In the genomic region with DNA sequence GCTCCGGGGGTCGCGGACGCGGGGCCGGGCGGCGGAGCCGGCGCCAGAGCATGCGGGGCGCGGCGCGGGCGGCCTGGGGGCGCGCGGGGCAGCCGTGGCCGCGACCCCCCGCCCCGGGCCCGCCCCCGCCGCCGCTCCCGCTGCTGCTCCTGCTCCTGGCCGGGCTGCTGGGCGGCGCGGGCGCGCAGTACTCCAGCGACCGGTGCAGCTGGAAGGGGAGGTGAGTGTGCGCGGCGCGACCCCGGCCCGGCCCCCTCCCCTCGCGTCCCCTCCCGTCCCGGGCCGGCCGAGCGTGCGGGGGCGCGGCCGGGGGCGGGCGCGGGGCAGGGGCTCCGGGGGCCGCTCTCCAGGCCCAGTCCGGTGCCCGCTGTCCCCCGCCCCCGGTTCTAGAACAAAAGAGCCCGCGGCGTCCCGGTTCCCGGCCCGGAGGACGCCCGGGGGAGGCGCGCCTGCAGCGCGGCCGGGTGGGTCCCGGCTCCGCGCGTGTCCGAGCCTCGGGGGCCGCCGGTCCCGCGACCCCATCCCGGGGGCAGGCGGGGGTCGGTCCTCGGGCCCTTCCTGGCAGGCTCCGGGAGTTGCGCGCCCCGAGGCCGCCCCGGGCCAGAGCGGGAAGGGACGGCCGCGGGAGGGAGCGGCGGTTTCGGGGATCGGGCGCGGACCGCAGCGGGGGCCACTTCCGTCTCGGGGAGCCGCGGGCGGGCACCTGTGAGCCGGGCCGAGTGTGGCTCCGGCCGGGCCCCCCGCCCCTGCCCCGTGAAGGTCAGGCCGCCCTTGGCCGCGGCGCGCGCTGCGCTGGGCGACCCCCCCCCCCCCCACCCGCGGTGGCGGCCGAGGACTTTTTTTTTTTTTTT, we compare ENCODE assay signal across 8 cellular contexts. TPM values are rescaled to one million over a fixed set of nuclear protein-coding genes. Genes with fewer than 3 reads are reported as not detected.
DNase-seq lines count a peak whose midpoint lies in the region; ATAC-seq and TF ChIP-seq lines count a peak whose summit lies in the region.

No MANE protein-coding gene starts in this region.

- peaks cover 55% of the 10 kb centered on the region for H3K36me3 Mint-ChIP-seq in effector memory CD8-positive, alpha-beta T cell (ENCODE audit: insufficient read depth)

- no TSS peak for BruUV-seq in A673 (replicated peaks; lab: Mats Ljungman, UMichigan)

- CTCF ChIA-PET in A673 (lab: Charles Lee) = no interaction called here

- peaks cover 17% of the 10 kb centered on the region for H3K4me1 ChIP-seq in A673 (ENCODE audit: insufficient read depth, low read length, poor library complexity, severe bottlenecking)
- H3K4me1 ChIP-seq in adipocyte (ENCODE audit: control insufficient read depth, insufficient read depth, low read length) = peaks cover 46% of the 10 kb centered on the region
- H3K4me1 ChIP-seq in liver (ENCODE audit: control insufficient read depth in 4 of 4, insufficient read depth in 4 of 4, low read length in 3 of 4) = peaks cover 0 to 19% (median 8%) of the 10 kb centered on the region in 4 donors

- peak overlapping the region; percentile 57 for H3K4me3 ChIP-seq in A673 (ENCODE audit: low read depth, low read length, poor library complexity, severe bottlenecking)
- H3K4me3 ChIP-seq in H7 (ENCODE audit: insufficient read depth, low read depth, low read length) = peak overlapping the region; percentile 43
- H3K4me3 ChIP-seq in adipocyte (ENCODE audit: low read length) = peak overlapping the region; percentile 88
- peak overlapping the region in 2 of 3 donors; percentile 6 to 68 for H3K4me3 ChIP-seq in liver (ENCODE audit: low read depth in 1 of 3, low read length in 3 of 3)

- no peak overlapping the region for H3K27ac ChIP-seq in A673 (ENCODE audit: low read depth, low read length, poor library complexity, severe bottlenecking)
- peak overlapping the region in 1 of 2 donors; percentile 46 for H3K27ac ChIP-seq in liver (ENCODE audit: low read depth in 1 of 2, low read length in 2 of 2)

- H3K9me3 ChIP-seq in A673 (ENCODE audit: low read depth, low read length, poor library complexity, severe bottlenecking) (no peaks in the 10 kb centered on the region), adipocyte (ENCODE audit: control insufficient read depth, low read length) (no peaks in the 10 kb centered on the region), liver (ENCODE audit: control insufficient read depth in 4 of 4, low read length in 3 of 4) (no peaks in the 10 kb centered on the region)

- no peak for TF ChIP-seq CTCF in A673 (conservative IDR thresholded peaks at IDR 0.05; ENCODE audit: low read depth, low read length)
- TF ChIP-seq CTCF in liver (IDR thresholded peaks at IDR 0.05; ENCODE audit: low read depth, low read length, missing input control) = no peak

- peaks cover 31 to 38% of the 10 kb centered on the region in 2 donors for H3K4me1 Mint-ChIP-seq in effector memory CD8-positive, alpha-beta T cell (ENCODE audit: low read depth in 2 of 2)

- no peak for TF ChIP-seq RAD21 in liver (IDR thresholded peaks at IDR 0.05)

- intact Hi-C loops in A673 (cut with micrococcal nuclease; ENCODE audit: unreplicated experiment) = no loop called here

- no peaks in the 10 kb centered on the region for H3K27me3 Mint-ChIP-seq in effector memory CD8-positive, alpha-beta T cell

- DNase-seq in A673 (ENCODE audit: low spot score) = no peak
- DNase-seq in H7 = peak; percentile 88
- peak; percentile 56 for DNase-seq in adipocyte (ENCODE audit: low read depth)
- DNase-seq in SIG-M5 (lab: John Stamatoyannopoulos, UW) = no peak
- DNase-seq in mesenteric fat pad (ENCODE audit: low spot score) = no peak
- no peak for DNase-seq in AG08395 (ENCODE audit: low spot score)
- DNase-seq in effector memory CD8-positive, alpha-beta T cell = no peak

- H3K9ac ChIP-seq in adipocyte (ENCODE audit: low read length) (peak overlapping the region; percentile 94), liver (ENCODE audit: low read depth in 1 of 2, low read length in 2 of 2) (no peak overlapping the region)

- H3K9me3 Mint-ChIP-seq in effector memory CD8-positive, alpha-beta T cell = no peaks in the 10 kb centered on the region

- POLR2A ChIA-PET in A673 (lab: Charles Lee; ENCODE audit: low non-redundant PET) = no interaction called here

- 1% methylated on average over 127 of the region's 131 CpGs for WGBS in liver

- no peak overlapping the region for H3K4me3 Mint-ChIP-seq in effector memory CD8-positive, alpha-beta T cell

- H3K36me3 ChIP-seq in A673 (ENCODE audit: insufficient read depth, low read length, poor library complexity, severe bottlenecking) (no peaks in the 10 kb centered on the region), H7 (replicated peaks; ENCODE audit: control insufficient read depth, insufficient read depth, low read length) (no peaks in the 10 kb centered on the region), adipocyte (ENCODE audit: control insufficient read depth, insufficient read depth, low read length, severe bottlenecking) (no peaks in the 10 kb centered on the region), liver (ENCODE audit: control insufficient read depth in 4 of 4, insufficient read depth in 3 of 4, low read depth in 1 of 4, low read length in 3 of 4) (no peaks in the 10 kb centered on the region)

- ATAC-seq in effector memory CD8-positive, alpha-beta T cell (replicated peaks) = no peak

- H3K27me3 ChIP-seq in A673 (replicated peaks; ENCODE audit: insufficient read depth, low read depth, low read length, poor library complexity) (peaks cover 10% of the 10 kb centered on the region), H7 (ENCODE audit: control insufficient read depth, insufficient read depth, low read length) (peaks cover 31% of the 10 kb centered on the region), adipocyte (replicated peaks; ENCODE audit: control insufficient read depth, insufficient read depth, low read length) (no peaks in the 10 kb centered on the region), liver (ENCODE audit: control insufficient read depth in 4 of 4, insufficient read depth in 4 of 4, low read length in 3 of 4) (peaks cover 0 to 3% (median 0%) of the 10 kb centered on the region in 4 donors)

- H3K27ac Mint-ChIP-seq in effector memory CD8-positive, alpha-beta T cell = no peak overlapping the region

TF ChIP-seq in liver, 16 proteins besides CTCF, POLR2A, EP300 and RAD21 (continues in another document):
- no peak for TF ChIP-seq YY1 (IDR thresholded peaks at IDR 0.05)
- no peak for TF ChIP-seq NR2F2 (IDR thresholded peaks at IDR 0.05)
- TF ChIP-seq EGR1 (IDR thresholded peaks at IDR 0.05; ENCODE audit: low read depth in 2 of 2) = no peak
- TF ChIP-seq TAF1 (conservative IDR thresholded peaks at IDR 0.05) = no peak
- TF ChIP-seq HNF4A (conservative IDR thresholded peaks at IDR 0.05) = no peak
- no peak for TF ChIP-seq FOXA1 (IDR thresholded peaks at IDR 0.05)
- TF ChIP-seq SP1 (IDR thresholded peaks at IDR 0.05) = no peak
- TF ChIP-seq, protein P1, sequence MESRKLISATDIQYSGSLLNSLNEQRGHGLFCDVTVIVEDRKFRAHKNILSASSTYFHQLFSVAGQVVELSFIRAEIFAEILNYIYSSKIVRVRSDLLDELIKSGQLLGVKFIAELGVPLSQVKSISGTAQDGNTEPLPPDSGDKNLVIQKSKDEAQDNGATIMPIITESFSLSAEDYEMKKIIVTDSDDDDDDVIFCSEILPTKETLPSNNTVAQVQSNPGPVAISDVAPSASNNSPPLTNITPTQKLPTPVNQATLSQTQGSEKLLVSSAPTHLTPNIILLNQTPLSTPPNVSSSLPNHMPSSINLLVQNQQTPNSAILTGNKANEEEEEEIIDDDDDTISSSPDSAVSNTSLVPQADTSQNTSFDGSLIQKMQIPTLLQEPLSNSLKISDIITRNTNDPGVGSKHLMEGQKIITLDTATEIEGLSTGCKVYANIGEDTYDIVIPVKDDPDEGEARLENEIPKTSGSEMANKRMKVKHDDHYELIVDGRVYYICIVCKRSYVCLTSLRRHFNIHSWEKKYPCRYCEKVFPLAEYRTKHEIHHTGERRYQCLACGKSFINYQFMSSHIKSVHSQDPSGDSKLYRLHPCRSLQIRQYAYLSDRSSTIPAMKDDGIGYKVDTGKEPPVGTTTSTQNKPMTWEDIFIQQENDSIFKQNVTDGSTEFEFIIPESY (IDR thresholded peaks at IDR 0.05) = no peak
- TF ChIP-seq GABPA (IDR thresholded peaks at IDR 0.05 in 1 of 2, conservative IDR thresholded peaks at IDR 0.05 in 1 of 2) = no peak
- TF ChIP-seq RXRA (IDR thresholded peaks at IDR 0.05) = no peak
- TF ChIP-seq FOXA2 (IDR thresholded peaks at IDR 0.05) = no peak
- TF ChIP-seq JUND (IDR thresholded peaks at IDR 0.05) = no peak
- TF ChIP-seq, protein P2, sequence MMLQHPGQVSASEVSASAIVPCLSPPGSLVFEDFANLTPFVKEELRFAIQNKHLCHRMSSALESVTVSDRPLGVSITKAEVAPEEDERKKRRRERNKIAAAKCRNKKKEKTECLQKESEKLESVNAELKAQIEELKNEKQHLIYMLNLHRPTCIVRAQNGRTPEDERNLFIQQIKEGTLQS (IDR thresholded peaks at IDR 0.05) = no peak
- no peak for TF ChIP-seq HNF4G (IDR thresholded peaks at IDR 0.05)
- TF ChIP-seq, protein P3, sequence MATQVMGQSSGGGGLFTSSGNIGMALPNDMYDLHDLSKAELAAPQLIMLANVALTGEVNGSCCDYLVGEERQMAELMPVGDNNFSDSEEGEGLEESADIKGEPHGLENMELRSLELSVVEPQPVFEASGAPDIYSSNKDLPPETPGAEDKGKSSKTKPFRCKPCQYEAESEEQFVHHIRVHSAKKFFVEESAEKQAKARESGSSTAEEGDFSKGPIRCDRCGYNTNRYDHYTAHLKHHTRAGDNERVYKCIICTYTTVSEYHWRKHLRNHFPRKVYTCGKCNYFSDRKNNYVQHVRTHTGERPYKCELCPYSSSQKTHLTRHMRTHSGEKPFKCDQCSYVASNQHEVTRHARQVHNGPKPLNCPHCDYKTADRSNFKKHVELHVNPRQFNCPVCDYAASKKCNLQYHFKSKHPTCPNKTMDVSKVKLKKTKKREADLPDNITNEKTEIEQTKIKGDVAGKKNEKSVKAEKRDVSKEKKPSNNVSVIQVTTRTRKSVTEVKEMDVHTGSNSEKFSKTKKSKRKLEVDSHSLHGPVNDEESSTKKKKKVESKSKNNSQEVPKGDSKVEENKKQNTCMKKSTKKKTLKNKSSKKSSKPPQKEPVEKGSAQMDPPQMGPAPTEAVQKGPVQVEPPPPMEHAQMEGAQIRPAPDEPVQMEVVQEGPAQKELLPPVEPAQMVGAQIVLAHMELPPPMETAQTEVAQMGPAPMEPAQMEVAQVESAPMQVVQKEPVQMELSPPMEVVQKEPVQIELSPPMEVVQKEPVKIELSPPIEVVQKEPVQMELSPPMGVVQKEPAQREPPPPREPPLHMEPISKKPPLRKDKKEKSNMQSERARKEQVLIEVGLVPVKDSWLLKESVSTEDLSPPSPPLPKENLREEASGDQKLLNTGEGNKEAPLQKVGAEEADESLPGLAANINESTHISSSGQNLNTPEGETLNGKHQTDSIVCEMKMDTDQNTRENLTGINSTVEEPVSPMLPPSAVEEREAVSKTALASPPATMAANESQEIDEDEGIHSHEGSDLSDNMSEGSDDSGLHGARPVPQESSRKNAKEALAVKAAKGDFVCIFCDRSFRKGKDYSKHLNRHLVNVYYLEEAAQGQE (IDR thresholded peaks at IDR 0.05) = no peak

RNA-seq across cellular contexts. Expression of a gene that starts 0.6 kb away (rescaled TPM):
- total RNA-seq in A673 (2021) (16.5 and 18.1 TPM in 2 replicates), liver (1 to 10 TPM; 8.5 to 8.7 TPM), mesenteric fat pad (151 TPM)
- 26.6 and 32.0 TPM in 2 replicates for total RNA-seq in H7 (2014; rRNA removed; shearing (Covaris generic))
- polyA plus RNA-seq in liver = 1 to 10 TPM in 1 of 2 donors, under 1 TPM in 1; 0.67 to 9.0 TPM

Comparison
In these comparisons a context has a peak if more than half of its experiments do, and no peak if none do; other contexts are left out.
1. DNase-seq: peak in H7 (single experiment) and adipocyte (single experiment); none in A673 (single experiment), SIG-M5 (single experiment), mesenteric fat pad (single experiment), AG08395 (single experiment) and effector memory CD8-positive, alpha-beta T cell (0 of 3).
2. H3K4me3 ChIP-seq: peak in every context shown above with its lines; median percentile 88 in adipocyte; 57 in A673; 43 in H7; 37 in liver.